Comparison of ENCODE assay signal across 1 cellular context in genomic region chr22:20953668-20954500, GRCh38.
TF ChIP-seq lines count a peak whose summit lies in the region.

No MANE protein-coding gene starts in this region.

TF ChIP-seq in liver, 16 proteins besides CTCF, POLR2A, EP300 and RAD21 (continued from another document):
- no peak for TF ChIP-seq ZBTB33 (IDR thresholded peaks at IDR 0.05)
- peak; percentile 27 for TF ChIP-seq REST (IDR thresholded peaks at IDR 0.05)
- TF ChIP-seq SP1 (IDR thresholded peaks at IDR 0.05): no peak
- peak; percentile 77 to 86 for TF ChIP-seq RXRA (IDR thresholded peaks at IDR 0.05)
- peak; percentile 73 to 85 for TF ChIP-seq HNF4A (conservative IDR thresholded peaks at IDR 0.05)
- TF ChIP-seq HNF4G (IDR thresholded peaks at IDR 0.05): no peak
- TF ChIP-seq YY1 (IDR thresholded peaks at IDR 0.05): peak; percentile 77
- TF ChIP-seq FOXA1 (IDR thresholded peaks at IDR 0.05): peak; percentile 47
- peak in 1 of 2 donors; percentile 33 for TF ChIP-seq EGR1 (IDR thresholded peaks at IDR 0.05; ENCODE audit: low read depth in 2 of 2)
